In the genomic region with DNA sequence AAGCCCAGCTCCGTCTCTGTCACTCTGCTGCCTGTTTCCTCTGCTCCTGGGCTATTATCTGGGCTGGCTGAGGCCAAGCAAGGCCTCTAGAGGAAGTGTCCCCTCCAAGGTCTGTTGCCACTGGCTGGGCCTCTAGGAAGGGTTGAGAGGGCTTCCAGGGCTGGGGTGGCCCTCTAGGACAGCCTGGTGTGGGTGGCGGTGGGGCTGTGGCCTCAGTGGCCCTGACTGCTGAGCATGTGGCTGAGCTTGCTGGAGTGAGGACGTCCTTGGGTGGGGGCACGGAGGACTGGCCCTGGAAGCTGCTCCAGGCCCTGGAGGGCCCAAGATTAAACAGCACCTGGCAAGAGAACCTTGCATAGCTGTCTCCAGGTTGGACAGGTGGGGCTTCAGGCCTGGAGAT, we compare ENCODE assay signal across 10 cellular contexts. TPM values are rescaled to one million over a fixed set of nuclear protein-coding genes. Genes with fewer than 3 reads are reported as not detected.
A peak's percentile ranks its signal among the peaks of the same experiment; 100 is the strongest.
DNase-seq lines count a peak whose midpoint lies in the region; ATAC-seq and TF ChIP-seq lines count a peak whose summit lies in the region.
"Not testable (repeated sequence)": the region's sequence is repeated elsewhere in the genome, so short reads cannot be mapped to it uniquely, and the experiment has no call there.
"Had no signal": no experiment of that assay in that cellular context is flagged by ENCODE, and none has a peak within 500 bp of the region (broad histone marks: within the 10 kb centered on the region; RNA-seq: fewer than 3 reads in every experiment).

No MANE protein-coding gene starts in this region.

- H2BK15ac ChIP-seq in neuronal stem cell (ENCODE audit: low read length) = not testable (repeated sequence)

- not testable (repeated sequence) for H3K9ac ChIP-seq in HUES6 (ENCODE audit: low read length); neuronal stem cell (ENCODE audit: low read depth, low read length, poor library complexity)

- not testable (repeated sequence) for H3K4me3 Mint-ChIP-seq in T-helper 17 cell; activated CD4-positive, alpha-beta T cell treated with anti-CD3 and anti-CD28 coated beads, Interleukin-2, amount 10 ng/mL, durations not matched to agents 7 days and 5 days
- peak overlapping the region in 1 of 5 experiments; percentile 55 for H3K4me3 Mint-ChIP-seq in brain

- CTCF ChIA-PET in activated CD4-positive, alpha-beta T cell treated with anti-CD3 and anti-CD28 coated beads, Interleukin-2, amount 10 ng/mL, durations not matched to agents 7 days and 5 days (lab: Charles Lee) = interaction anchor here (0.6 to 1.7 kb wide), 3 partner anchors 8 to 133 kb away, joined by 3 to 9 read pairs (median 3); no protein-coding TSS in a partner anchor

- not testable (repeated sequence) for H4K8ac ChIP-seq in neuronal stem cell (ENCODE audit: low read depth, low read length)

- H3K9me3 Mint-ChIP-seq in activated CD4-positive, alpha-beta T cell treated with anti-CD3 and anti-CD28 coated beads, Interleukin-2, amount 10 ng/mL, durations not matched to agents 7 days and 5 days; brain: not testable (repeated sequence)

- H3K36me3 ChIP-seq in HUES6 (ENCODE audit: control insufficient read depth, insufficient read depth, low read length) = peaks cover 34% of the 10 kb centered on the region
- peaks cover 6 to 22% of the 10 kb centered on the region in 2 donors for H3K36me3 ChIP-seq in neuronal stem cell (replicated peaks in 1 of 2; ENCODE audit: control insufficient read depth in 2 of 2, insufficient read depth in 2 of 2, low read length in 2 of 2)
- H3K36me3 ChIP-seq in urinary bladder (ENCODE audit: insufficient read depth) = not testable (repeated sequence)

- H3K4me3 ChIP-seq in HUES6 (ENCODE audit: low read depth, low read length); neuronal stem cell (ENCODE audit: low read length in 2 of 2); urinary bladder (ENCODE audit: low read depth, low read length): not testable (repeated sequence)

- peak overlapping the region; percentile 54 for H2BK12ac ChIP-seq in neuronal stem cell (ENCODE audit: low read length)

- peaks cover 13% of the 10 kb centered on the region for H3K4me1 Mint-ChIP-seq in T-helper 17 cell
- H3K4me1 Mint-ChIP-seq in activated CD4-positive, alpha-beta T cell treated with anti-CD3 and anti-CD28 coated beads, Interleukin-2, amount 10 ng/mL, durations not matched to agents 7 days and 5 days = peaks cover 13% of the 10 kb centered on the region
- peaks cover 23% of the 10 kb centered on the region for H3K4me1 Mint-ChIP-seq in brain

- not testable (repeated sequence) for H3K27me3 Mint-ChIP-seq in T-helper 17 cell; activated CD4-positive, alpha-beta T cell treated with anti-CD3 and anti-CD28 coated beads, Interleukin-2, amount 10 ng/mL, durations not matched to agents 7 days and 5 days
- H3K27me3 Mint-ChIP-seq in brain = peaks cover 11% of the 10 kb centered on the region

- not testable (repeated sequence) for H3K4me2 ChIP-seq in neuronal stem cell (ENCODE audit: insufficient read depth, low read length, poor library complexity, severe bottlenecking)

- not testable (repeated sequence) for DNase-seq in T-helper 17 cell; activated CD4-positive, alpha-beta T cell treated with anti-CD3 and anti-CD28 coated beads, Interleukin-2, amount 10 ng/mL, durations not matched to agents 7 days and 5 days; epithelial cell of prostate (ENCODE audit: low read depth, low spot score); neuronal stem cell (ENCODE audit: low spot score)
- DNase-seq in islet precursor cell = peak; percentile 57

- H2BK5ac ChIP-seq in neuronal stem cell (ENCODE audit: low read length) = not testable (repeated sequence)

- ATAC-seq in T-helper 17 cell = not testable (repeated sequence)

- H3K36me3 Mint-ChIP-seq in T-helper 17 cell (ENCODE audit: low read depth) = not testable (repeated sequence)
- peaks cover 10% of the 10 kb centered on the region for H3K36me3 Mint-ChIP-seq in activated CD4-positive, alpha-beta T cell treated with anti-CD3 and anti-CD28 coated beads, Interleukin-2, amount 10 ng/mL, durations not matched to agents 7 days and 5 days (ENCODE audit: low read depth)
- H3K36me3 Mint-ChIP-seq in brain = peaks cover 25% of the 10 kb centered on the region

- peak overlapping the region; percentile 57 for H3K18ac ChIP-seq in neuronal stem cell (ENCODE audit: low read length)

- H3K4me1 ChIP-seq in HUES6 (ENCODE audit: control insufficient read depth, insufficient read depth, low read length) = peaks cover 31% of the 10 kb centered on the region
- H3K4me1 ChIP-seq in neuronal stem cell (ENCODE audit: control insufficient read depth in 2 of 2, insufficient read depth in 1 of 2, low read depth in 1 of 2, low read length in 2 of 2); urinary bladder (ENCODE audit: insufficient read depth): not testable (repeated sequence)

- H3K27ac Mint-ChIP-seq in T-helper 17 cell = peak overlapping the region; percentile 62
- H3K27ac Mint-ChIP-seq in activated CD4-positive, alpha-beta T cell treated with anti-CD3 and anti-CD28 coated beads, Interleukin-2, amount 10 ng/mL, durations not matched to agents 7 days and 5 days = peak overlapping the region; percentile 68
- peak overlapping the region in 3 of 5 experiments; percentile 31 to 88 (median 51) for H3K27ac Mint-ChIP-seq in brain

- H3K27me3 ChIP-seq in HUES6 (ENCODE audit: control insufficient read depth, insufficient read depth, low read length); neuronal stem cell (ENCODE audit: control insufficient read depth in 3 of 3, insufficient read depth in 3 of 3, low read depth in 1 of 3, low read length in 3 of 3): not testable (repeated sequence)

- H3K4ac ChIP-seq in neuronal stem cell (ENCODE audit: low read length) = not testable (repeated sequence)

- not testable (repeated sequence) for H3K79me1 ChIP-seq in neuronal stem cell (ENCODE audit: low read depth, low read length)

- WGBS in neuronal stem cell (ENCODE audit: extremely low coverage in 2 of 2, insufficient read length in 2 of 2, insufficient replicate concordance in 1 of 2), 2 donors = no CpG with 5 or more reads among the region's 4 CpGs
- WGBS in urinary bladder = 83% methylated on average over 4 of the region's 4 CpGs

- POLR2A ChIA-PET in activated CD4-positive, alpha-beta T cell treated with anti-CD3 and anti-CD28 coated beads, Interleukin-2, amount 10 ng/mL, durations not matched to agents 7 days and 5 days (lab: Charles Lee) = not testable (repeated sequence)

- not testable (repeated sequence) for TF ChIP-seq CTCF in brain (conservative IDR thresholded peaks at IDR 0.05)

- H3K23ac ChIP-seq in neuronal stem cell (ENCODE audit: low read depth, low read length, poor library complexity) = not testable (repeated sequence)

- not testable (repeated sequence) for H2AK5ac ChIP-seq in neuronal stem cell (ENCODE audit: low read depth, low read length)

- H3K9me3 ChIP-seq in HUES6 (ENCODE audit: control insufficient read depth, insufficient read depth, low read depth, low read length); T-helper 17 cell (ENCODE audit: control insufficient read depth, low read length, poor library complexity, severe bottlenecking); neuronal stem cell (replicated peaks in 1 of 2; ENCODE audit: control insufficient read depth in 2 of 2, insufficient read depth in 1 of 2, low read depth in 1 of 2, low read length in 2 of 2): not testable (repeated sequence)

- H3K14ac ChIP-seq in neuronal stem cell (ENCODE audit: low read length) = not testable (repeated sequence)

- H2AFZ ChIP-seq in neuronal stem cell (ENCODE audit: low read length) = not testable (repeated sequence)

- H3K27ac ChIP-seq in HUES6 (ENCODE audit: low read depth, low read length) = peak overlapping the region; percentile 46; the same call in 1 of the 2 replicates
- H3K27ac ChIP-seq in epithelial cell of prostate = peak overlapping the region; percentile 98
- H3K27ac ChIP-seq in neuronal stem cell (replicated peaks; ENCODE audit: low read length) = not testable (repeated sequence)
- peak overlapping the region; percentile 56 for H3K27ac ChIP-seq in urinary bladder (ENCODE audit: low read depth)

- not testable (repeated sequence) for H2BK120ac ChIP-seq in neuronal stem cell (ENCODE audit: low read depth, low read length)

- not testable (repeated sequence) for H4K91ac ChIP-seq in neuronal stem cell (ENCODE audit: low read depth, low read length, poor library complexity)

RNA-seq across cellular contexts. Expression of a gene that starts 6.1 kb away (rescaled TPM):
- total RNA-seq in T-helper 17 cell = 10 to 100 TPM; 46.4 to 49.7 TPM
- total RNA-seq in activated CD4-positive, alpha-beta T cell treated with anti-CD3 and anti-CD28 coated beads, Interleukin-2, amount 10 ng/mL, durations not matched to agents 7 days and 5 days = 100 to 1,000 TPM in 1 of 2 experiments, 10 to 100 TPM in 1; 97.4 to 106 TPM
- 805 TPM for polyA plus RNA-seq in brain (ENCODE audit: insufficient read depth, low read depth, low replicate concordance)
- polyA plus RNA-seq in neuronal stem cell (2013, experiment 1 of 2) = 142 TPM
- polyA plus RNA-seq in neuronal stem cell (2013, experiment 2 of 2) = 136 TPM
- 69.0 TPM for total RNA-seq in urinary bladder
- polyA plus RNA-seq in urinary bladder = 294 TPM

RNA-seq across cellular contexts. Expression of a gene that starts 6.6 kb away (rescaled TPM):
- total RNA-seq in T-helper 17 cell (100 to 1,000 TPM in 1 of 2 donors, 10 to 100 TPM in 1; 95.4 to 110 TPM), urinary bladder (124 TPM)
- 100 to 1,000 TPM; 160 to 171 TPM for total RNA-seq in activated CD4-positive, alpha-beta T cell treated with anti-CD3 and anti-CD28 coated beads, Interleukin-2, amount 10 ng/mL, durations not matched to agents 7 days and 5 days
- polyA plus RNA-seq in brain (ENCODE audit: insufficient read depth, low read depth, low replicate concordance) (370 TPM), urinary bladder (245 TPM)
- 529 TPM for polyA plus RNA-seq in neuronal stem cell (2013, experiment 1 of 2)
- 505 TPM for polyA plus RNA-seq in neuronal stem cell (2013, experiment 2 of 2)

RNA-seq across cellular contexts. Expression of a gene that starts 16.0 kb away (rescaled TPM):
- total RNA-seq in T-helper 17 cell (100 to 1,000 TPM; 111 to 153 TPM), urinary bladder (2.6 TPM)
- total RNA-seq in activated CD4-positive, alpha-beta T cell treated with anti-CD3 and anti-CD28 coated beads, Interleukin-2, amount 10 ng/mL, durations not matched to agents 7 days and 5 days = 100 to 1,000 TPM; 103 to 127 TPM
- polyA plus RNA-seq in brain (ENCODE audit: insufficient read depth, low read depth, low replicate concordance) (23.2 TPM), urinary bladder (10.2 TPM)
- 4.0 TPM for polyA plus RNA-seq in neuronal stem cell (2013, experiment 1 of 2)
- polyA plus RNA-seq in neuronal stem cell (2013, experiment 2 of 2) = 4.5 TPM

RNA-seq across cellular contexts. Expression of a gene that starts 18.7 kb away (rescaled TPM):
- total RNA-seq in T-helper 17 cell = 10 to 100 TPM; 25.7 to 26.6 TPM
- 10 to 100 TPM; 24.8 to 32.0 TPM for total RNA-seq in activated CD4-positive, alpha-beta T cell treated with anti-CD3 and anti-CD28 coated beads, Interleukin-2, amount 10 ng/mL, durations not matched to agents 7 days and 5 days
- polyA plus RNA-seq in brain (ENCODE audit: insufficient read depth, low read depth, low replicate concordance) = 33.1 TPM
- 5.3 TPM for polyA plus RNA-seq in neuronal stem cell (2013, experiment 1 of 2)
- 5.6 TPM for polyA plus RNA-seq in neuronal stem cell (2013, experiment 2 of 2)
- 13.3 TPM for total RNA-seq in urinary bladder
- 53.2 TPM for polyA plus RNA-seq in urinary bladder

RNA-seq across cellular contexts. Expression of a gene that starts 23.8 kb away (rescaled TPM):
- total RNA-seq in T-helper 17 cell = not detected
- total RNA-seq in activated CD4-positive, alpha-beta T cell treated with anti-CD3 and anti-CD28 coated beads, Interleukin-2, amount 10 ng/mL, durations not matched to agents 7 days and 5 days = not detected
- polyA plus RNA-seq in brain (ENCODE audit: insufficient read depth, low read depth, low replicate concordance) = not detected
- polyA plus RNA-seq in neuronal stem cell (2013, experiment 1 of 2) = not detected
- 0.17 TPM for polyA plus RNA-seq in neuronal stem cell (2013, experiment 2 of 2)
- not detected for total RNA-seq in urinary bladder
- polyA plus RNA-seq in urinary bladder = 0.29 TPM
- total RNA-seq: CD8-positive, alpha-beta T cell; PC-9 had no signal

Comparison
In these comparisons a context has a peak if more than half of its experiments do, and no peak if none do; other contexts are left out.
1. RNA of a gene that starts 16.0 kb away (total RNA-seq): 111 to 153 TPM in T-helper 17 cell and 103 to 127 TPM in activated CD4-positive, alpha-beta T cell treated with anti-CD3 and anti-CD28 coated beads, Interleukin-2, amount 10 ng/mL, durations not matched to agents 7 days and 5 days; 2.6 TPM in urinary bladder (single experiment); every median in the first group is over 10 times any median in the second.
2. Peak in every context shown above with its lines, with median percentiles within 50 percentile points of each other: H3K27ac Mint-ChIP-seq.